In genomic region chr3:58492385-58492970, GRCh38 we compare ENCODE assay signal across 8 cellular contexts. TPM values are rescaled to one million over a fixed set of nuclear protein-coding genes. Genes with fewer than 3 reads are reported as not detected.
A peak's percentile ranks its signal among the peaks of the same experiment; 100 is the strongest.
DNase-seq lines count a peak whose midpoint lies in the region; ATAC-seq, FAIRE-seq and TF ChIP-seq lines count a peak whose summit lies in the region.

No MANE protein-coding gene starts in this region.

- H3K9ac ChIP-seq in endothelial cell of umbilical vein (replicated peaks; ENCODE audit: extremely low read depth, insufficient read depth, low read length), result peak overlapping the region; percentile 81

- H3K9me1 ChIP-seq in endothelial cell of umbilical vein (replicated peaks; ENCODE audit: control insufficient read depth, extremely low read depth, insufficient read depth, low read length), result no peaks in the 10 kb centered on the region

- peak; percentile 55 for FAIRE-seq in endothelial cell of umbilical vein (lab: Jason Lieb, UNC)

- H2AFZ ChIP-seq in endothelial cell of umbilical vein (ENCODE audit: low read depth, low read length) (peak overlapping the region; percentile 81), neuron (ENCODE audit: low read depth, low read length) (peak overlapping the region; percentile 43)

- H3K4me1 ChIP-seq in endothelial cell of umbilical vein (ENCODE audit: control insufficient read depth, extremely low read depth, insufficient read depth, low read length) (peaks cover 12% of the 10 kb centered on the region), neuron (ENCODE audit: insufficient read depth, low read length) (peaks cover 48% of the 10 kb centered on the region)

- H3K36me3 ChIP-seq in endothelial cell of umbilical vein (ENCODE audit: control insufficient read depth in 2 of 2, extremely low read depth in 1 of 2, insufficient read depth in 2 of 2, low read length in 2 of 2), result no peaks in the 10 kb centered on the region
- no peaks in the 10 kb centered on the region for H3K36me3 ChIP-seq in neuron (ENCODE audit: insufficient read depth, low read length)

- peak overlapping the region; percentile 21 for H3K27ac ChIP-seq in endothelial cell of umbilical vein (ENCODE audit: insufficient read depth, low read depth, low read length)

- TF ChIP-seq POLR2A in endothelial cell of umbilical vein (IDR thresholded peaks at IDR 0.05; ENCODE audit: low read depth, low read length), result no peak

- BruUV-seq in endothelial cell of umbilical vein (replicated peaks; lab: Mats Ljungman, UMichigan), result no TSS peak

- POLR2A ChIA-PET in endothelial cell of umbilical vein (lab: Charles Lee), result no interaction called here

- peak; percentile 34 for DNase-seq in endothelial cell of umbilical vein (ENCODE audit: low read depth, low spot score)

- peaks cover 41% of the 10 kb centered on the region for H3K79me2 ChIP-seq in endothelial cell of umbilical vein (ENCODE audit: control insufficient read depth, insufficient read depth, low read length)

- intact Hi-C loops in endothelial cell of umbilical vein (cut with micrococcal nuclease), result loop anchor here (1.0 kb wide), 1 partner anchor 160 kb away; the partner anchor contains the start of gene PXK

- H3K4me3 ChIP-seq in GM08714 (ENCODE audit: low read length), result peak overlapping the region; percentile 99
- peak overlapping the region; percentile 69 for H3K4me3 ChIP-seq in WI38 (ENCODE audit: low read depth, low read length)
- peak overlapping the region; percentile 67 to 90 (median 86) for H3K4me3 ChIP-seq in endothelial cell of umbilical vein (replicated peaks in 1 of 3; ENCODE audit: insufficient read depth in 1 of 3, low read depth in 1 of 3, low read length in 3 of 3)
- peak overlapping the region; percentile 94 for H3K4me3 ChIP-seq in neuron (ENCODE audit: low read length)

- no peaks in the 10 kb centered on the region for H4K20me1 ChIP-seq in endothelial cell of umbilical vein (replicated peaks; ENCODE audit: control insufficient read depth, extremely low read depth, insufficient read depth, low read length)

- H3K27me3 ChIP-seq in endothelial cell of umbilical vein (ENCODE audit: control insufficient read depth in 2 of 2, insufficient read depth in 2 of 2, low read length in 2 of 2) (peaks cover 2 to 5% of the 10 kb centered on the region in 2 experiments), neuron (ENCODE audit: insufficient read depth, low read length) (no peaks in the 10 kb centered on the region)

- CTCF ChIA-PET in endothelial cell of umbilical vein (lab: Charles Lee), result interaction anchor here (0.7 to 4.7 kb wide), 18 partner anchors 10 to 186 kb away, joined by 3 to 27 read pairs (median 6); partner anchors contain the start of genes ACOX2, HTD2, PXK and RPP14

- H3K4me2 ChIP-seq in endothelial cell of umbilical vein (ENCODE audit: insufficient read depth, low read length), result peak overlapping the region; percentile 93

- H3K9me3 ChIP-seq in endothelial cell of umbilical vein (replicated peaks; ENCODE audit: control insufficient read depth, insufficient read depth, low read length), result no peaks in the 10 kb centered on the region
- no peaks in the 10 kb centered on the region for H3K9me3 ChIP-seq in neuron (ENCODE audit: low read length)

- peak; percentile 25 for ATAC-seq in HG02840 (IDR thresholded peaks at IDR 0.05; ENCODE audit: low FRiP score, unreplicated experiment)
- ATAC-seq in HG02973 (IDR thresholded peaks at IDR 0.05; ENCODE audit: unreplicated experiment), result no peak
- no peak for ATAC-seq in GM21528 (IDR thresholded peaks at IDR 0.05; ENCODE audit: low FRiP score, unreplicated experiment)
- no peak for ATAC-seq in HG02588 (IDR thresholded peaks at IDR 0.05; ENCODE audit: unreplicated experiment)

- TF ChIP-seq CTCF in WI38 (IDR thresholded peaks at IDR 0.05; ENCODE audit: low read depth, low read length) (no peak), endothelial cell of umbilical vein (IDR thresholded peaks at IDR 0.05; ENCODE audit: extremely low read depth in 1 of 2, insufficient read depth in 1 of 2, low read depth in 1 of 2, low read length in 2 of 2) (no peak)

- dilution Hi-C loops in endothelial cell of umbilical vein (cut with MboI; ENCODE audit: extremely low pct_ligation_motif_present, low sequenced_read_pairs), result no loop called here

TF ChIP-seq in endothelial cell of umbilical vein, 7 proteins besides CTCF, POLR2A, EP300 and RAD21:
- no peak for TF ChIP-seq MYC (IDR thresholded peaks at IDR 0.05; ENCODE audit: low read depth, low read length)
- no peak for TF ChIP-seq GATA2 (IDR thresholded peaks at IDR 0.05; ENCODE audit: insufficient read depth, insufficient read length, low read depth, low read length)
- TF ChIP-seq EZH2 (IDR thresholded peaks at IDR 0.05; ENCODE audit: borderline replicate concordance, low read depth, low read length, severe bottlenecking), result no peak
- no peak for TF ChIP-seq JUN (IDR thresholded peaks at IDR 0.05; ENCODE audit: borderline replicate concordance, insufficient read depth, insufficient read length, low read depth)
- TF ChIP-seq, protein P1, sequence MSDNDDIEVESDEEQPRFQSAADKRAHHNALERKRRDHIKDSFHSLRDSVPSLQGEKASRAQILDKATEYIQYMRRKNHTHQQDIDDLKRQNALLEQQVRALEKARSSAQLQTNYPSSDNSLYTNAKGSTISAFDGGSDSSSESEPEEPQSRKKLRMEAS (IDR thresholded peaks at IDR 0.05; ENCODE audit: insufficient read depth, insufficient read length), result no peak
- no peak for TF ChIP-seq FOS (IDR thresholded peaks at IDR 0.05; ENCODE audit: borderline replicate concordance, insufficient read depth, low read length)
- TF ChIP-seq POLR2AphosphoS5 (IDR thresholded peaks at IDR 0.05; ENCODE audit: insufficient read depth, low read depth, low read length), result no peak

RNA-seq across cellular contexts. Expression of gene KCTD6, which starts 0.6 kb away (rescaled TPM):
- 6.4 and 7.4 TPM in 2 replicates for total RNA-seq in endothelial cell of umbilical vein
- polyA plus RNA-seq in endothelial cell of umbilical vein, result 5.4 and 6.4 TPM in 2 replicates
- polyA plus RNA-seq in endothelial cell of umbilical vein (2011; cell fraction: cytosol; rRNA removed), result 6.0 and 6.8 TPM in 2 replicates
- 7.6 and 9.0 TPM in 2 replicates for polyA plus RNA-seq in endothelial cell of umbilical vein (2011; cell fraction: nucleus; rRNA removed)
- polyA plus RNA-seq in endothelial cell of umbilical vein (2012), result 4.2 and 6.9 TPM in 2 replicates
- polyA minus RNA-seq in endothelial cell of umbilical vein, result 4.7 and 7.5 TPM in 2 replicates
- 4.0 TPM for polyA minus RNA-seq in endothelial cell of umbilical vein (2011; cell fraction: cytosol; rRNA and poly(A)+ RNA removed)
- 6.4 and 8.7 TPM in 2 replicates for polyA minus RNA-seq in endothelial cell of umbilical vein (2011; cell fraction: nucleus; rRNA and poly(A)+ RNA removed)

RNA-seq across cellular contexts. Expression of gene ACOX2, which starts 44.5 kb away (rescaled TPM):
- total RNA-seq in endothelial cell of umbilical vein, result 1.5 and 2.1 TPM in 2 replicates
- polyA plus RNA-seq in endothelial cell of umbilical vein, result 10.5 and 10.7 TPM in 2 replicates
- polyA plus RNA-seq in endothelial cell of umbilical vein (2011; cell fraction: cytosol; rRNA removed), result 3.6 and 3.8 TPM in 2 replicates
- polyA plus RNA-seq in endothelial cell of umbilical vein (2011; cell fraction: nucleus; rRNA removed), result 61.1 and 77.6 TPM in 2 replicates
- 1.5 TPM in 2 replicates for polyA plus RNA-seq in endothelial cell of umbilical vein (2012)
- polyA minus RNA-seq in endothelial cell of umbilical vein, result 10.1 and 16.8 TPM in 2 replicates
- not detected for polyA minus RNA-seq in endothelial cell of umbilical vein (2011; cell fraction: cytosol; rRNA and poly(A)+ RNA removed)
- polyA minus RNA-seq in endothelial cell of umbilical vein (2011; cell fraction: nucleus; rRNA and poly(A)+ RNA removed), result 11.1 and 12.7 TPM in 2 replicates

RNA-seq across cellular contexts. Expression of gene PDHB, which starts 58.8 kb away (rescaled TPM):
- 59.3 and 60.8 TPM in 2 replicates for total RNA-seq in endothelial cell of umbilical vein
- 40.7 and 50.8 TPM in 2 replicates for polyA plus RNA-seq in endothelial cell of umbilical vein
- 60.8 and 65.1 TPM in 2 replicates for polyA plus RNA-seq in endothelial cell of umbilical vein (2011; cell fraction: cytosol; rRNA removed)
- 49.4 and 59.8 TPM in 2 replicates for polyA plus RNA-seq in endothelial cell of umbilical vein (2011; cell fraction: nucleus; rRNA removed)
- 60.3 and 67.7 TPM in 2 replicates for polyA plus RNA-seq in endothelial cell of umbilical vein (2012)
- 40.8 and 47.0 TPM in 2 replicates for polyA minus RNA-seq in endothelial cell of umbilical vein
- 36.2 TPM for polyA minus RNA-seq in endothelial cell of umbilical vein (2011; cell fraction: cytosol; rRNA and poly(A)+ RNA removed)
- 28.3 and 34.8 TPM in 2 replicates for polyA minus RNA-seq in endothelial cell of umbilical vein (2011; cell fraction: nucleus; rRNA and poly(A)+ RNA removed)
